15 cellular contexts compared by ENCODE assay signal in the genomic region with DNA sequence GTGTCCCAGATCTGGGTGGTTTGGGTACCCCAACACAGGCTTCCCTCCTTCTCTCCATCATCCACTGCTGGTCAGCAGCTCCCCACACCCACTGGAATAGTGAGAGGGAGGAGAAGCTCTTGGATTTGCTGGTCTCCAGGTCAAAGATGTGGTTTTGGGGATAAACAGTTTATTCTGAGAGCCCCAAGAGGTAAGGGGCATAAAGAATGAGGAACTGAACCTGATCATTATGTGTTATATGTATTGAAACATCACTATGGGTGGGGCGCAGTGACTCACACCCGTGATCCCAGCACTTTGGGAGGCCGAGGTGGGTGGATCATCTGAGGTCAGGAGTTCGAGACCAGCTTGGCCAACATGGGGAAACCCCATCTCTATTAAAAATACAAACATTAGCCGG. TPM values are rescaled to one million over a fixed set of nuclear protein-coding genes. Genes with fewer than 3 reads are reported as not detected.
DNase-seq lines count a peak whose midpoint lies in the region; ATAC-seq, FAIRE-seq and TF ChIP-seq lines count a peak whose summit lies in the region.
"Had no signal": no experiment of that assay in that cellular context is flagged by ENCODE, and none has a peak within 500 bp of the region (broad histone marks: within the 10 kb centered on the region; RNA-seq: fewer than 3 reads in every experiment).

No MANE protein-coding gene starts in this region.

- H3K27ac ChIP-seq in upper lobe of left lung, result peak overlapping the region; percentile 4 to 91 (median 42)
- H3K27ac ChIP-seq: stomach had no signal

- no peaks in the 10 kb centered on the region for H3K36me3 ChIP-seq in bronchial epithelial cell (ENCODE audit: control insufficient read depth, insufficient read depth, low read length)
- H3K36me3 ChIP-seq in upper lobe of left lung, result no peaks in the 10 kb centered on the region
- H3K36me3 ChIP-seq: stomach had no signal

- FAIRE-seq in bronchial epithelial cell (lab: Jason Lieb, UNC), result no peak

- H3K9me3 Mint-ChIP-seq in endothelial cell (ENCODE audit: unreplicated experiment), result no peaks in the 10 kb centered on the region

- no peaks in the 10 kb centered on the region for H3K27me3 ChIP-seq in bronchial epithelial cell (ENCODE audit: control insufficient read depth, insufficient read depth, low read length)
- no peaks in the 10 kb centered on the region for H3K27me3 ChIP-seq in upper lobe of left lung
- H3K27me3 ChIP-seq: stomach had no signal

- no peaks in the 10 kb centered on the region for H3K9me3 ChIP-seq in upper lobe of left lung
- H3K9me3 ChIP-seq: stomach had no signal

- H3K36me3 Mint-ChIP-seq in endothelial cell (ENCODE audit: low read depth, unreplicated experiment), result no peaks in the 10 kb centered on the region

- ATAC-seq in upper lobe of left lung (ENCODE audit: low FRiP score in 2 of 2) (no peak), HG02870 (IDR thresholded peaks at IDR 0.05; ENCODE audit: unreplicated experiment) (no peak)
- ATAC-seq: left lobe of liver had no signal

- H3K4me1 ChIP-seq in upper lobe of left lung, result peaks cover 27 to 42% (median 35%) of the 10 kb centered on the region in 4 donors

- peaks cover 18% of the 10 kb centered on the region for H3K4me1 Mint-ChIP-seq in endothelial cell (ENCODE audit: unreplicated experiment)

- DNase-seq in stimulated activated CD4-positive, alpha-beta T cell treated with anti-CD3 and anti-CD28 coated beads, Interleukin-4, amount 100 ng/mL, for 24 hours, result peak; percentile 24
- no peak for DNase-seq in stimulated activated CD4-positive, alpha-beta T cell treated with anti-CD3 and anti-CD28 coated beads, Interleukin-12 subunit alpha, Interleukin-12 subunit beta, amount 100 ng/mL, for 4 hours
- DNase-seq in RPMI8226 (peak; percentile 39), bronchial epithelial cell (ENCODE audit: low read depth) (peak; percentile 26), upper lobe of left lung (peak in 1 of 2 donors; percentile 36), endothelial cell (ENCODE audit: low spot score) (no peak), NCI-H774 (lab: John Stamatoyannopoulos, UW) (no peak)
- DNase-seq: activated CD4-positive, CD25-positive, alpha-beta regulatory T cell; anterior cingulate cortex; effector CD4-positive, alpha-beta T cell; NCI-H226; occipital lobe; stomach had no signal

- WGBS in upper lobe of left lung, 2 donors, result 64% methylated on average over 5 of the region's 5 CpGs

- TF ChIP-seq POLR2A in upper lobe of left lung (IDR thresholded peaks at IDR 0.05), result no peak

- no peak overlapping the region for H3K4me3 Mint-ChIP-seq in endothelial cell (ENCODE audit: unreplicated experiment)

- H3K27me3 Mint-ChIP-seq in endothelial cell (ENCODE audit: unreplicated experiment), result peaks cover 8% of the 10 kb centered on the region

- TF ChIP-seq CTCF in bronchial epithelial cell (IDR thresholded peaks at IDR 0.05; ENCODE audit: insufficient read depth, low read length, severe bottlenecking) (no peak), upper lobe of left lung (IDR thresholded peaks at IDR 0.05) (no peak), endothelial cell (IDR thresholded peaks at IDR 0.05; ENCODE audit: unreplicated experiment) (no peak)

- TF ChIP-seq EP300 in upper lobe of left lung (IDR thresholded peaks at IDR 0.05), result no peak

- H3K4me3 ChIP-seq in bronchial epithelial cell (ENCODE audit: low read depth, low read length), result no peak overlapping the region
- H3K4me3 ChIP-seq in upper lobe of left lung, result no peak overlapping the region
- H3K4me3 ChIP-seq: stomach had no signal

- no peak overlapping the region for H3K27ac Mint-ChIP-seq in endothelial cell (ENCODE audit: unreplicated experiment)

RNA-seq across cellular contexts. Expression of a gene that starts 3.9 kb away (rescaled TPM):
- total RNA-seq in bronchial epithelial cell, result not detected in 2 replicates
- 10 to 100 TPM in 5 of 6 donors, 1 to 10 TPM in 1; 7.1 to 56.6 (median 23.0) TPM for total RNA-seq in upper lobe of left lung
- 1.0 TPM for total RNA-seq in endothelial cell (ENCODE audit: unreplicated experiment)
- total RNA-seq: occipital lobe had no signal

RNA-seq across cellular contexts. Expression of a gene that starts 15.1 kb away (rescaled TPM):
- not detected in 2 replicates for total RNA-seq in bronchial epithelial cell
- total RNA-seq in upper lobe of left lung, result 1 to 10 TPM in 1 of 6 donors, under 1 TPM in 3, not detected in 2; 0.15 to 1.0 (median 0.30) TPM
- not detected for total RNA-seq in endothelial cell (ENCODE audit: unreplicated experiment)
- total RNA-seq: left lobe of liver, occipital lobe, stomach had no signal

RNA-seq across cellular contexts. Expression of a gene that starts 20.3 kb away (rescaled TPM):
- total RNA-seq in bronchial epithelial cell, result not detected in 2 replicates
- total RNA-seq in upper lobe of left lung, result not detected
- total RNA-seq in endothelial cell (ENCODE audit: unreplicated experiment), result not detected
- total RNA-seq: left lobe of liver, occipital lobe, stomach had no signal

RNA-seq across cellular contexts. Expression of a gene that starts 27.0 kb away (rescaled TPM):
- total RNA-seq in bronchial epithelial cell (20.5 and 35.2 TPM in 2 replicates), upper lobe of left lung (100 to 1,000 TPM in 3 of 6 donors, 10 to 100 TPM in 3; 54.6 to 276 (median 98.3) TPM), endothelial cell (ENCODE audit: unreplicated experiment) (44.2 TPM)

RNA-seq across cellular contexts. Expression of a gene that starts 27.6 kb away (rescaled TPM):
- 10.9 and 16.3 TPM in 2 replicates for total RNA-seq in bronchial epithelial cell
- total RNA-seq in upper lobe of left lung, result 10 to 100 TPM in 4 of 6 donors, 1 to 10 TPM in 2; 4.4 to 13.2 (median 12.1) TPM
- 10.3 TPM for total RNA-seq in endothelial cell (ENCODE audit: unreplicated experiment)

Comparison
In these comparisons a context has a peak if more than half of its experiments do, and no peak if none do; other contexts are left out.
1. DNase-seq: peak in stimulated activated CD4-positive, alpha-beta T cell treated with anti-CD3 and anti-CD28 coated beads, Interleukin-4, amount 100 ng/mL, for 24 hours (single experiment), RPMI8226 (single experiment) and bronchial epithelial cell (single experiment); none in stimulated activated CD4-positive, alpha-beta T cell treated with anti-CD3 and anti-CD28 coated beads, Interleukin-12 subunit alpha, Interleukin-12 subunit beta, amount 100 ng/mL, for 4 hours (single experiment), endothelial cell (single experiment) and NCI-H774 (single experiment).